Comparison of ENCODE assay signal across 34 cellular contexts in the genomic region with DNA sequence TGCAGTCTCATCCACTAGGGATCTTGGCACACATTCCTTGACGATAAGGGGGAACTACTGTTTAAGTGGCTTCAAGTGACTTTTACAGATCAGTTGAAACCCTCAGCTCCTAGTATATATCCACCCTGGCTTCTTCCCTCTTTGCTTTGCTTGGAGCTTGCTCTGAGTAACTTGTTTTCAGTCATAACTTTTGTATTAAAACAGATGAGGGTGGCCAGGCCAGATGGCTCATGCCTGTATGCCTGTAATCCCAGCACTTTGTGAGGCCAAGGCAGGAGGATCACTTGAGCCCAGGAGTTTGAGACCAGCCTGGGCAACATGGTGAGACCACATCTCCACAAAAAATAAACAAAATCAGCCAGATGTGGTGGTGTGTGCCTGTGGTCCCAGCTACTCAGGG. TPM values are rescaled to one million over a fixed set of nuclear protein-coding genes. Genes with fewer than 3 reads are reported as not detected.
A peak's percentile ranks its signal among the peaks of the same experiment; 100 is the strongest.
DNase-seq lines count a peak whose midpoint lies in the region; ATAC-seq, FAIRE-seq and TF ChIP-seq lines count a peak whose summit lies in the region.
"Had no signal": no experiment of that assay in that cellular context is flagged by ENCODE, and none has a peak within 500 bp of the region (broad histone marks: within the 10 kb centered on the region; RNA-seq: fewer than 3 reads in every experiment).

No MANE protein-coding gene starts in this region.

- H3K36me3 ChIP-seq in sigmoid colon, result no peaks in the 10 kb centered on the region
- H3K36me3 ChIP-seq in pancreas, result no peaks in the 10 kb centered on the region
- H3K36me3 ChIP-seq: ascending aorta, BE2C, heart left ventricle, SJSA1 had no signal

- intact Hi-C loops in sigmoid colon (cut with DNase I) (loop anchor here (2.0 to 5.0 kb wide), 4 partner anchors 157 to 545 kb away; a partner anchor contains a TSS), pancreas (cut with DNase I) (loop anchor here in 1 of 3 donors (10.0 kb wide), 1 partner anchor 365 kb away; no protein-coding TSS in a partner anchor)

- TF ChIP-seq CTCF in AG10803 (conservative IDR thresholded peaks at IDR 0.05; ENCODE audit: low read length) (no peak), RWPE1 (conservative IDR thresholded peaks at IDR 0.05; ENCODE audit: low read depth) (no peak), sigmoid colon (IDR thresholded peaks at IDR 0.05) (no peak), pancreas (IDR thresholded peaks at IDR 0.05) (no peak)

- peaks cover 6% of the 10 kb centered on the region for H3K27me3 Mint-ChIP-seq in T-helper 2 cell treated with Interferon-gamma antibody and Interleukin-4, amounts not matched to agents 5 μg/mL and 100 μg/mL, for 36 hours (ENCODE audit: low read depth)
- H3K27me3 Mint-ChIP-seq: activated naive CD8-positive, alpha-beta T cell treated with anti-CD3 and anti-CD28 coated beads for 36 hours; stimulated activated naive B cell treated with anti-CD40 and anti-IgM and Interleukin-4, amounts not matched to agents 10 μg/mL and 1 μg/mL and 100 μg/mL, for 72 hours had no signal

- CTCF ChIA-PET in RWPE1 (lab: Yijun Ruan, JAX), result no interaction called here

- ATAC-seq in HG03045 (IDR thresholded peaks at IDR 0.05; ENCODE audit: unreplicated experiment), result no peak
- no peak for ATAC-seq in pancreas
- ATAC-seq: right cardiac atrium; stimulated activated naive B cell treated with anti-CD40 and anti-IgM and Interleukin-4, amounts not matched to agents 10 μg/mL and 1 μg/mL and 100 μg/mL, for 72 hours had no signal

- H3K4me1 ChIP-seq in sigmoid colon, result peaks cover 0 to 29% (median 21%) of the 10 kb centered on the region in 4 donors
- peaks cover 0 to 4% (median 0%) of the 10 kb centered on the region in 3 donors for H3K4me1 ChIP-seq in pancreas
- H3K4me1 ChIP-seq: BE2C had no signal

- H3K4me3 ChIP-seq in AG10803 (ENCODE audit: low read length), result no peak overlapping the region
- H3K4me3 ChIP-seq in sigmoid colon, result no peak overlapping the region
- no peak overlapping the region for H3K4me3 ChIP-seq in pancreas
- H3K4me3 ChIP-seq: ascending aorta, dorsolateral prefrontal cortex, heart left ventricle, SJSA1 had no signal

- no peak for TF ChIP-seq EP300 in sigmoid colon (IDR thresholded peaks at IDR 0.05)

- no peak for TF ChIP-seq POLR2A in sigmoid colon (IDR thresholded peaks at IDR 0.05)

- WGBS in sigmoid colon, 2 donors, result 75 to 91% methylated on average over 1 of the region's 1 CpG
- 92 to 94% methylated on average over 1 of the region's 1 CpG for WGBS in pancreas, 2 donors

- no peaks in the 10 kb centered on the region for H3K36me3 Mint-ChIP-seq in T-helper 2 cell treated with Interferon-gamma antibody and Interleukin-4, amounts not matched to agents 5 μg/mL and 100 μg/mL, for 36 hours (ENCODE audit: low read depth)
- H3K36me3 Mint-ChIP-seq: activated naive CD8-positive, alpha-beta T cell treated with anti-CD3 and anti-CD28 coated beads for 36 hours; stimulated activated naive B cell treated with anti-CD40 and anti-IgM and Interleukin-4, amounts not matched to agents 10 μg/mL and 1 μg/mL and 100 μg/mL, for 72 hours had no signal

- POLR2A ChIA-PET in RWPE1 (lab: Yijun Ruan, JAX; ENCODE audit: low non-redundant PET), result no interaction called here

- DNase-seq in AG10803 (ENCODE audit: low read depth) (peak; percentile 29), RWPE1 (ENCODE audit: low spot score) (no peak), fibroblast of gingiva (ENCODE audit: low read depth) (peak; percentile 4), sigmoid colon (no peak), iPS-NIHi11 (ENCODE audit: low spot score) (no peak), pancreas (no peak)
- no peak for DNase-seq in T-helper 2 cell treated with Interferon-gamma antibody and Interleukin-4, amounts not matched to agents 5 μg/mL and 100 μg/mL, for 36 hours (ENCODE audit: low spot score)
- DNase-seq: activated effector memory CD4-positive, alpha-beta T cell treated with anti-CD3 and anti-CD28 coated beads, Interleukin-2, amount 50 U/mL, for 16 hours; activated naive CD8-positive, alpha-beta T cell treated with anti-CD3 and anti-CD28 coated beads for 36 hours; activated T-cell treated with anti-CD3 and anti-CD28 coated beads for 4 hours; BE2C; caudate nucleus; COR-L47; dorsolateral prefrontal cortex; heart left ventricle; NCI-H1436; NCI-H2081 treated with DMSO at 0.1 percent for 48 hours; NCI-H226; NCI-H69; nephron progenitor cell; posterior cingulate gyrus; right cardiac atrium; stimulated activated CD4-positive, alpha-beta T cell treated with anti-CD3 and anti-CD28 coated beads, Interleukin-12 subunit alpha, Interleukin-12 subunit beta, amount 100 ng/mL, for 4 hours; stimulated activated CD4-positive, alpha-beta T cell treated with anti-CD3 and anti-CD28 coated beads, Interleukin-4, amount 100 ng/mL, for 24 hours; stimulated activated naive B cell treated with anti-CD40 and anti-IgM and Interleukin-4, amounts not matched to agents 10 μg/mL and 1 μg/mL and 100 μg/mL, for 72 hours had no signal

- no peaks in the 10 kb centered on the region for H3K27me3 ChIP-seq in sigmoid colon
- H3K27me3 ChIP-seq in pancreas, result no peaks in the 10 kb centered on the region
- H3K27me3 ChIP-seq: ascending aorta, BE2C, dorsolateral prefrontal cortex, heart left ventricle, SJSA1 had no signal

- no peak overlapping the region for H3K4me3 Mint-ChIP-seq in T-helper 2 cell treated with Interferon-gamma antibody and Interleukin-4, amounts not matched to agents 5 μg/mL and 100 μg/mL, for 36 hours
- H3K4me3 Mint-ChIP-seq: activated naive CD8-positive, alpha-beta T cell treated with anti-CD3 and anti-CD28 coated beads for 36 hours; nephron progenitor cell; stimulated activated naive B cell treated with anti-CD40 and anti-IgM and Interleukin-4, amounts not matched to agents 10 μg/mL and 1 μg/mL and 100 μg/mL, for 72 hours had no signal

- no peak for FAIRE-seq in pancreas (lab: Jason Lieb, UNC)
- FAIRE-seq: A204.1, G401.6, urothelium cell line had no signal

- H3K9me3 ChIP-seq in sigmoid colon (no peaks in the 10 kb centered on the region), pancreas (no peaks in the 10 kb centered on the region)
- H3K9me3 ChIP-seq: ascending aorta, BE2C, heart left ventricle, SJSA1 had no signal

- no peak overlapping the region for H3K27ac Mint-ChIP-seq in T-helper 2 cell treated with Interferon-gamma antibody and Interleukin-4, amounts not matched to agents 5 μg/mL and 100 μg/mL, for 36 hours
- H3K27ac Mint-ChIP-seq: activated naive CD8-positive, alpha-beta T cell treated with anti-CD3 and anti-CD28 coated beads for 36 hours; nephron progenitor cell; stimulated activated naive B cell treated with anti-CD40 and anti-IgM and Interleukin-4, amounts not matched to agents 10 μg/mL and 1 μg/mL and 100 μg/mL, for 72 hours had no signal

- H3K4me1 Mint-ChIP-seq in T-helper 2 cell treated with Interferon-gamma antibody and Interleukin-4, amounts not matched to agents 5 μg/mL and 100 μg/mL, for 36 hours (ENCODE audit: low read depth), result peaks cover 5% of the 10 kb centered on the region

- H3K27ac ChIP-seq in RWPE1 (peak overlapping the region; percentile 50; the same call in 1 of the 2 replicates), sigmoid colon (peak overlapping the region in 3 of 4 donors; percentile 1 to 50 (median 28)), pancreas (no peak overlapping the region)
- H3K27ac ChIP-seq: dorsolateral prefrontal cortex, KMS-11, SJSA1 had no signal

- no peaks in the 10 kb centered on the region for H3K9me3 Mint-ChIP-seq in T-helper 2 cell treated with Interferon-gamma antibody and Interleukin-4, amounts not matched to agents 5 μg/mL and 100 μg/mL, for 36 hours
- H3K9me3 Mint-ChIP-seq: activated naive CD8-positive, alpha-beta T cell treated with anti-CD3 and anti-CD28 coated beads for 36 hours; nephron progenitor cell; stimulated activated naive B cell treated with anti-CD40 and anti-IgM and Interleukin-4, amounts not matched to agents 10 μg/mL and 1 μg/mL and 100 μg/mL, for 72 hours had no signal

RNA-seq across cellular contexts. Expression of a gene that starts 42.4 kb away (rescaled TPM):
- total RNA-seq in sigmoid colon, result not detected
- polyA plus RNA-seq in sigmoid colon, result under 1 TPM in 2 of 3 donors, not detected in 1; 0.23 to 0.67 TPM
- total RNA-seq in pancreas, result under 1 TPM; 0.09 to 0.41 (median 0.29) TPM
- polyA plus RNA-seq in pancreas, result under 1 TPM; 0.05 to 0.08 TPM
- total RNA-seq: ascending aorta, fibroblast of villous mesenchyme, lung microvascular endothelial cell, SJSA1 had no signal

Comparison
In these comparisons a context has a peak if more than half of its experiments do, and no peak if none do; other contexts are left out.
1. DNase-seq: peak in AG10803 (single experiment) and fibroblast of gingiva (single experiment); none in RWPE1 (single experiment), sigmoid colon (single experiment), T-helper 2 cell treated with Interferon-gamma antibody and Interleukin-4, amounts not matched to agents 5 μg/mL and 100 μg/mL, for 36 hours (single experiment), iPS-NIHi11 (single experiment) and pancreas (0 of 6).
2. H3K27ac ChIP-seq: peak in RWPE1 (single experiment) and sigmoid colon (3 of 4); none in pancreas (0 of 4).